In the genomic region with DNA sequence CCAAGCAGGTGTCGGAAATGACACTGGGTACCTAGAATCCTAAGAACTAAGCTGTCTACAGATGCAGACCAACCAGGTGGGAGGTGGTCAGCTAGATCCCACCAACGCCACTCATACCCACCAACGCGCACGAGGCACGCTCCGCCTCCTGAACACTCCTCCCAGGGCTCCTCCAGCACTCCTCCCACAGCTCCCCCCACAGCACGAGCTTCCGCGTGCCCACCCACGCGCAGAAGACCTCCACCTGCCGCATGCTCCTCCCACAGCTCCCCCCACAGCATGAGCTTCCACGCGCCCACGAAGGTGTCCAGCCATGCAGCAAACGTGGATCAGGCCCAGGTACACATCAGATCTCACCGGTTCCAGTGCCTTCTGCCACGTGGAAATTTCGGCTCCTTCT, we compare ENCODE assay signal across 2 cellular contexts.
A peak's percentile ranks its signal among the peaks of the same experiment; 100 is the strongest.
TF ChIP-seq lines count a peak whose summit lies in the region.

No MANE protein-coding gene starts in this region.

TF ChIP-seq in HEK293, 187 proteins besides CTCF, POLR2A, EP300 and RAD21:
- TF ChIP-seq ZFHX2 (tag by site-specific recombination; conservative IDR thresholded peaks at IDR 0.05) (peak; percentile 94), ZNF335 (tag by site-specific recombination; conservative IDR thresholded peaks at IDR 0.05) (no peak), ZBTB10 (tag by site-specific recombination; IDR thresholded peaks at IDR 0.05) (no peak), EGR2 (tag by site-specific recombination; IDR thresholded peaks at IDR 0.05; ENCODE audit: low read depth) (peak; percentile 95), SP2 (tag by site-specific recombination; IDR thresholded peaks at IDR 0.05) (no peak), ZNF548 (tag by site-specific recombination; IDR thresholded peaks at IDR 0.05) (no peak)
- TF ChIP-seq, protein P1, sequence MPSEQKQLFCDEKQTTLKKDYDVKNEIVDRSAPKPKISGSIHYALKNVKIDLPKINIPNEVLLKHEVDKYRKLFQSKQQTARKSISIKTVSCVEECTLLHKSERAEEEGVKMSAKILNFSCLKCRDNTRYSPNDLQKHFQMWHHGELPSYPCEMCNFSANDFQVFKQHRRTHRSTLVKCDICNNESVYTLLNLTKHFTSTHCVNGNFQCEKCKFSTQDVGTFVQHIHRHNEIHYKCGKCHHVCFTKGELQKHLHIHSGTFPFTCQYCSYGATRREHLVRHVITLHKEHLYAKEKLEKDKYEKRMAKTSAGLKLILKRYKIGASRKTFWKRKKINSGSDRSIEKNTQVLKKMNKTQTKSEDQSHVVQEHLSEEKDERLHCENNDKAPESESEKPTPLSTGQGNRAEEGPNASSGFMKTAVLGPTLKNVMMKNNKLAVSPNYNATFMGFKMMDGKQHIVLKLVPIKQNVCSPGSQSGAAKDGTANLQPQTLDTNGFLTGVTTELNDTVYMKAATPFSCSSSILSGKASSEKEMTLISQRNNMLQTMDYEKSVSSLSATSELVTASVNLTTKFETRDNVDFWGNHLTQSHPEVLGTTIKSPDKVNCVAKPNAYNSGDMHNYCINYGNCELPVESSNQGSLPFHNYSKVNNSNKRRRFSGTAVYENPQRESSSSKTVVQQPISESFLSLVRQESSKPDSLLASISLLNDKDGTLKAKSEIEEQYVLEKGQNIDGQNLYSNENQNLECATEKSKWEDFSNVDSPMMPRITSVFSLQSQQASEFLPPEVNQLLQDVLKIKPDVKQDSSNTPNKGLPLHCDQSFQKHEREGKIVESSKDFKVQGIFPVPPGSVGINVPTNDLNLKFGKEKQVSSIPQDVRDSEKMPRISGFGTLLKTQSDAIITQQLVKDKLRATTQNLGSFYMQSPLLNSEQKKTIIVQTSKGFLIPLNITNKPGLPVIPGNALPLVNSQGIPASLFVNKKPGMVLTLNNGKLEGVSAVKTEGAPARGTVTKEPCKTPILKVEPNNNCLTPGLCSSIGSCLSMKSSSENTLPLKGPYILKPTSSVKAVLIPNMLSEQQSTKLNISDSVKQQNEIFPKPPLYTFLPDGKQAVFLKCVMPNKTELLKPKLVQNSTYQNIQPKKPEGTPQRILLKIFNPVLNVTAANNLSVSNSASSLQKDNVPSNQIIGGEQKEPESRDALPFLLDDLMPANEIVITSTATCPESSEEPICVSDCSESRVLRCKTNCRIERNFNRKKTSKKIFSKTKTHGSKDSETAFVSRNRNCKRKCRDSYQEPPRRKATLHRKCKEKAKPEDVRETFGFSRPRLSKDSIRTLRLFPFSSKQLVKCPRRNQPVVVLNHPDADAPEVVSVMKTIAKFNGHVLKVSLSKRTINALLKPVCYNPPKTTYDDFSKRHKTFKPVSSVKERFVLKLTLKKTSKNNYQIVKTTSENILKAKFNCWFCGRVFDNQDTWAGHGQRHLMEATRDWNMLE (tag by site-specific recombination; conservative IDR thresholded peaks at IDR 0.05; ENCODE audit: low read depth) = no peak

TF ChIP-seq in H1, 55 proteins besides CTCF, POLR2A, EP300 and RAD21 (continued from another document):
- no peak for TF ChIP-seq CBX8 (IDR thresholded peaks at IDR 0.05; ENCODE audit: borderline replicate concordance, low read depth, low read length)
- no peak for TF ChIP-seq CHD7 (IDR thresholded peaks at IDR 0.05; ENCODE audit: insufficient replicate concordance, low read length)
- TF ChIP-seq CREB1 (IDR thresholded peaks at IDR 0.05) = no peak
- TF ChIP-seq KDM5A (IDR thresholded peaks at IDR 0.05; ENCODE audit: low read length) = no peak
- TF ChIP-seq SAP30 (IDR thresholded peaks at IDR 0.05; ENCODE audit: insufficient read depth, insufficient replicate concordance, low read length) = no peak
- no peak for TF ChIP-seq ATF2 (IDR thresholded peaks at IDR 0.05; ENCODE audit: low read length)
- TF ChIP-seq CEBPB (IDR thresholded peaks at IDR 0.05; ENCODE audit: low read depth, low read length) = no peak
- no peak for TF ChIP-seq BACH1 (IDR thresholded peaks at IDR 0.05; ENCODE audit: low read length)
- TF ChIP-seq SIN3A (conservative IDR thresholded peaks at IDR 0.05 in 1 of 2, IDR thresholded peaks at IDR 0.05 in 1 of 2; ENCODE audit: low read depth in 1 of 2, low read length in 2 of 2) = no peak
- no peak for TF ChIP-seq SP1 (IDR thresholded peaks at IDR 0.05; ENCODE audit: low read depth, low read length)
- no peak for TF ChIP-seq ASH2L (IDR thresholded peaks at IDR 0.05; ENCODE audit: low read length)
- TF ChIP-seq, protein P2, sequence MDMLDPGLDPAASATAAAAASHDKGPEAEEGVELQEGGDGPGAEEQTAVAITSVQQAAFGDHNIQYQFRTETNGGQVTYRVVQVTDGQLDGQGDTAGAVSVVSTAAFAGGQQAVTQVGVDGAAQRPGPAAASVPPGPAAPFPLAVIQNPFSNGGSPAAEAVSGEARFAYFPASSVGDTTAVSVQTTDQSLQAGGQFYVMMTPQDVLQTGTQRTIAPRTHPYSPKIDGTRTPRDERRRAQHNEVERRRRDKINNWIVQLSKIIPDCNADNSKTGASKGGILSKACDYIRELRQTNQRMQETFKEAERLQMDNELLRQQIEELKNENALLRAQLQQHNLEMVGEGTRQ (IDR thresholded peaks at IDR 0.05; ENCODE audit: low read length) = no peak
- no peak for TF ChIP-seq PHF8 (conservative IDR thresholded peaks at IDR 0.05; ENCODE audit: low read depth, low read length)
- TF ChIP-seq POLR2AphosphoS5 (IDR thresholded peaks at IDR 0.05; ENCODE audit: low read depth, low read length) = no peak
- TF ChIP-seq KDM4A (IDR thresholded peaks at IDR 0.05; ENCODE audit: low read depth, low read length, severe bottlenecking) = no peak
- TF ChIP-seq CBX5 (IDR thresholded peaks at IDR 0.05; ENCODE audit: low read depth, low read length) = no peak
- TF ChIP-seq, protein P3, sequence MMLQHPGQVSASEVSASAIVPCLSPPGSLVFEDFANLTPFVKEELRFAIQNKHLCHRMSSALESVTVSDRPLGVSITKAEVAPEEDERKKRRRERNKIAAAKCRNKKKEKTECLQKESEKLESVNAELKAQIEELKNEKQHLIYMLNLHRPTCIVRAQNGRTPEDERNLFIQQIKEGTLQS (IDR thresholded peaks at IDR 0.05; ENCODE audit: insufficient read depth, low read depth, low read length) = no peak
- no peak for TF ChIP-seq TCF12 (IDR thresholded peaks at IDR 0.05; ENCODE audit: low read depth, low read length)
